In genomic region chr1:206739411-206740076, GRCh38 we compare ENCODE assay signal across 7 cellular contexts. TPM values are rescaled to one million over a fixed set of nuclear protein-coding genes. Genes with fewer than 3 reads are reported as not detected.
DNase-seq lines count a peak whose midpoint lies in the region; ATAC-seq, FAIRE-seq and TF ChIP-seq lines count a peak whose summit lies in the region.

No MANE protein-coding gene starts in this region.

- no peak for FAIRE-seq in astrocyte (lab: Jason Lieb, UNC)

- 43 to 52% methylated on average over 5 of the region's 5 CpGs for WGBS in heart right ventricle, 2 donors

- H3K27ac ChIP-seq in KOPT-K1 (ENCODE audit: low read depth, low read length, poor library complexity, severe bottlenecking) (peak overlapping the region; percentile 74), astrocyte (ENCODE audit: low read depth, low read length) (no peak overlapping the region), heart right ventricle (peak overlapping the region in 1 of 10 donors; percentile 34), right atrium auricular region (no peak overlapping the region)

- H3K4me3 ChIP-seq in astrocyte (ENCODE audit: insufficient read depth, low read depth, low read length) = no peak overlapping the region
- no peak overlapping the region for H3K4me3 ChIP-seq in heart right ventricle
- no peak overlapping the region for H3K4me3 ChIP-seq in right atrium auricular region

- H3K9ac ChIP-seq in astrocyte (ENCODE audit: low read length) = no peak overlapping the region

- H3K27me3 Mint-ChIP-seq in astrocyte (ENCODE audit: low read depth, unreplicated experiment) = peaks cover 2% of the 10 kb centered on the region

- TF ChIP-seq CTCF in astrocyte (IDR thresholded peaks at IDR 0.05; ENCODE audit: insufficient read depth, low read depth, low read length) (no peak), heart right ventricle (IDR thresholded peaks at IDR 0.05) (no peak), right atrium auricular region (IDR thresholded peaks at IDR 0.05) (no peak)

- no peaks in the 10 kb centered on the region for H3K9me3 ChIP-seq in KOPT-K1 (ENCODE audit: insufficient read depth, low read length, poor library complexity, severe bottlenecking)
- H3K9me3 ChIP-seq in astrocyte (ENCODE audit: insufficient read depth, low read depth, low read length) = no peaks in the 10 kb centered on the region
- no peaks in the 10 kb centered on the region for H3K9me3 ChIP-seq in heart right ventricle
- no peaks in the 10 kb centered on the region for H3K9me3 ChIP-seq in right atrium auricular region

- intact Hi-C loops in heart right ventricle (cut with DNase I) = loop anchor here in 7 of 10 donors (5.0 to 10.0 kb wide), 6 partner anchors 65 to 178 kb away; partner anchors contain the start of gene DYRK3 (in 2 of the 7)

- no peaks in the 10 kb centered on the region for H3K36me3 ChIP-seq in KOPT-K1 (ENCODE audit: insufficient read depth, low read length)
- H3K36me3 ChIP-seq in astrocyte (ENCODE audit: insufficient read depth, low read length) = peaks cover 5% of the 10 kb centered on the region
- peaks cover 0 to 28% (median 0%) of the 10 kb centered on the region in 9 donors for H3K36me3 ChIP-seq in heart right ventricle
- H3K36me3 ChIP-seq in right atrium auricular region = peaks cover 14% of the 10 kb centered on the region

- peak overlapping the region; percentile 51 for H3K4me3 Mint-ChIP-seq in astrocyte (ENCODE audit: unreplicated experiment)

- no peak overlapping the region for H3K4me2 ChIP-seq in astrocyte (ENCODE audit: low read length)

- H3K9me3 Mint-ChIP-seq in astrocyte (ENCODE audit: unreplicated experiment) = no peaks in the 10 kb centered on the region

- peaks cover 22% of the 10 kb centered on the region for H3K4me1 Mint-ChIP-seq in astrocyte (ENCODE audit: low read depth, unreplicated experiment)

- peak overlapping the region; percentile 92 for H3K27ac Mint-ChIP-seq in astrocyte (ENCODE audit: unreplicated experiment)

- H3K4me1 ChIP-seq in astrocyte (ENCODE audit: insufficient read depth, low read length) (peaks cover 12% of the 10 kb centered on the region), heart right ventricle (peaks cover 10 to 59% (median 44%) of the 10 kb centered on the region in 9 donors), right atrium auricular region (peaks cover 0 to 48% of the 10 kb centered on the region in 2 donors)

- ATAC-seq in GM18861 (IDR thresholded peaks at IDR 0.05; ENCODE audit: unreplicated experiment) (peak; percentile 79), GM21723 (IDR thresholded peaks at IDR 0.05; ENCODE audit: unreplicated experiment) (peak; percentile 85), heart right ventricle (no peak)

- peaks cover 23% of the 10 kb centered on the region for H3K36me3 Mint-ChIP-seq in astrocyte (ENCODE audit: low read depth, unreplicated experiment)

- no peak for DNase-seq in astrocyte (ENCODE audit: low read depth)
- DNase-seq in NCI-H2227 treated with DMSO at 0.1 percent for 48 hours (lab: John Stamatoyannopoulos, UW) = no peak
- DNase-seq in heart right ventricle = no peak
- DNase-seq in right atrium auricular region (ENCODE audit: low spot score) = no peak

- H3K79me2 ChIP-seq in astrocyte (ENCODE audit: insufficient read depth, low read length) = no peaks in the 10 kb centered on the region

- H2AFZ ChIP-seq in astrocyte (ENCODE audit: low read depth, low read length) = no peak overlapping the region

- no peaks in the 10 kb centered on the region for H3K27me3 ChIP-seq in astrocyte (ENCODE audit: insufficient read depth, low read length)
- H3K27me3 ChIP-seq in heart right ventricle = no peaks in the 10 kb centered on the region
- H3K27me3 ChIP-seq in right atrium auricular region = no peaks in the 10 kb centered on the region

- H4K20me1 ChIP-seq in astrocyte (ENCODE audit: insufficient read depth, low read length) = peaks cover 46% of the 10 kb centered on the region

RNA-seq across cellular contexts. Expression of gene IL19, which starts 31.0 kb away (rescaled TPM):
- total RNA-seq in astrocyte (0.23 TPM in 1 of 2 replicates, not detected in the other), heart right ventricle (not detected), right atrium auricular region (not detected)
- not detected for polyA plus RNA-seq in heart right ventricle

RNA-seq across cellular contexts. Expression of gene IL10, which starts 32.8 kb away (rescaled TPM):
- total RNA-seq in astrocyte (not detected in 2 replicates), heart right ventricle (1 to 10 TPM in 3 of 10 donors, under 1 TPM in 5, not detected in 2; 0.25 to 2.6 (median 0.74) TPM), right atrium auricular region (1 to 10 TPM in 1 of 2 donors, under 1 TPM in 1; 0.93 to 3.1 TPM)
- polyA plus RNA-seq in heart right ventricle = 1 to 10 TPM in 1 of 2 donors, under 1 TPM in 1; 0.81 to 1.1 TPM

RNA-seq across cellular contexts. Expression of gene MAPKAPK2, which starts 54.8 kb away (rescaled TPM):
- 104 and 108 TPM in 2 replicates for total RNA-seq in astrocyte
- total RNA-seq in heart right ventricle = 100 to 1,000 TPM; 169 to 323 (median 224) TPM
- 100 to 1,000 TPM; 101 to 144 TPM for polyA plus RNA-seq in heart right ventricle
- 100 to 1,000 TPM; 136 to 158 TPM for total RNA-seq in right atrium auricular region

Comparison
In these comparisons a context has a peak if more than half of its experiments do, and no peak if none do; other contexts are left out.
1. ATAC-seq: peak in GM18861 (single experiment) and GM21723 (single experiment); none in heart right ventricle (0 of 8).